In the genomic region with DNA sequence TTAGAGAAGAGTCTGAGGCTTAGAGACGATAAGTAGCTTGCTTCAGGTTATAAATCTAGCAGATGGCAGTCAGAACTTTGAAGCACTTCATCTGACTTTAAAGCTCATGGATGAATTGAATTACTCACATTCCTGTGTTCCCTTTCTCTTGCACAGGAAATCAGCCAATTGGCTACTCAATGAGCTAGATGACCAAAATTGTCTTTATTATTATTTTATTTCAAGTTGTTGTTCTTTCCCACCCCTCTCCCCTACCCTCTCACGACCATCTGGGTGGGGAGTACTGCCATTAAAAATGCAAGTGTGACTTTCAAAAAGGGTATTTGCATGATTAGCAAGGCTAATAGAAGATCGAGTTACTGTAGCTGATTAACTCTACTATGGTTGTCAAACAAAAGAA, we compare ENCODE assay signal across 17 cellular contexts.
DNase-seq lines count a peak whose midpoint lies in the region; ATAC-seq and TF ChIP-seq lines count a peak whose summit lies in the region.
"Had no signal": no experiment of that assay in that cellular context is flagged by ENCODE, and none has a peak within 500 bp of the region (broad histone marks: within the 10 kb centered on the region; RNA-seq: fewer than 3 reads in every experiment).

No MANE protein-coding gene starts in this region.

- H3K27me3 ChIP-seq in HUES6 (ENCODE audit: control insufficient read depth, insufficient read depth, low read length), result no peaks in the 10 kb centered on the region
- no peaks in the 10 kb centered on the region for H3K27me3 ChIP-seq in smooth muscle cell (ENCODE audit: low read depth)
- H3K27me3 ChIP-seq: BE2C had no signal

- H3K36me3 ChIP-seq in HUES6 (ENCODE audit: control insufficient read depth, insufficient read depth, low read length), result no peaks in the 10 kb centered on the region
- no peaks in the 10 kb centered on the region for H3K36me3 ChIP-seq in smooth muscle cell (ENCODE audit: low read depth)
- H3K36me3 ChIP-seq: BE2C had no signal

- TF ChIP-seq CTCF in WTC11 (IDR thresholded peaks at IDR 0.05) (no peak), smooth muscle cell (IDR thresholded peaks at IDR 0.05; ENCODE audit: borderline replicate concordance, insufficient read depth, poor library complexity, severe bottlenecking) (no peak)

- no peak overlapping the region for H3K4me2 ChIP-seq in smooth muscle cell

- POLR2A ChIA-PET in WTC11 (lab: Charles Lee), result no interaction called here

- CTCF ChIA-PET in WTC11 (lab: Charles Lee), result interaction anchor here (0.6 to 2.8 kb wide), 3 partner anchors 26 to 464 kb away, joined by 3 to 12 read pairs (median 3); no protein-coding TSS in a partner anchor

- H3K9me3 ChIP-seq in HUES6 (ENCODE audit: control insufficient read depth, insufficient read depth, low read depth, low read length), result no peaks in the 10 kb centered on the region
- no peaks in the 10 kb centered on the region for H3K9me3 ChIP-seq in smooth muscle cell (replicated peaks; ENCODE audit: low read depth)
- H3K9me3 ChIP-seq: BE2C had no signal

- H3K27ac Mint-ChIP-seq in WTC11, result peak overlapping the region; percentile 94
- H3K27ac Mint-ChIP-seq: CD4-positive, alpha-beta T cell had no signal

- DNase-seq in WTC11 (ENCODE audit: low spot score) (no peak), foreskin melanocyte (peak; percentile 49), smooth muscle cell (lab: John Stamatoyannopoulos, UW; ENCODE audit: unreplicated experiment) (no peak), AG08395 (ENCODE audit: low spot score) (no peak), posterior cingulate gyrus (no peak)
- DNase-seq: BE2C; Calu3; CD4-positive, alpha-beta T cell; DMS79; NCI-H1048; NCI-H1436 treated with DMSO at 0.1 percent for 48 hours; NCI-H2081; NK-92 treated with Interleukin-12 subunit alpha and Interleukin-12 subunit beta, amount 100 ng/mL, for 24 hours; SHP77 had no signal

- no peak overlapping the region for H2AFZ ChIP-seq in smooth muscle cell (ENCODE audit: low read depth)

- H3F3A ChIP-seq in smooth muscle cell (ENCODE audit: low read depth), result no peaks in the 10 kb centered on the region

- peak; percentile 59 for ATAC-seq in WTC11
- ATAC-seq in HG02981 (IDR thresholded peaks at IDR 0.05; ENCODE audit: unreplicated experiment), result no peak
- ATAC-seq: HCT116 had no signal

- intact Hi-C loops in posterior cingulate gyrus (cut with DNase I), result no loop called here

- WGBS in smooth muscle cell (ENCODE audit: low lambda C conversion rate), result 20% methylated on average over 3 of the region's 3 CpGs

- no peak overlapping the region for H3K9ac ChIP-seq in HUES6 (ENCODE audit: low read length)
- H3K9ac ChIP-seq in smooth muscle cell (ENCODE audit: low read depth), result no peak overlapping the region

- H4K20me1 ChIP-seq in smooth muscle cell (ENCODE audit: low read depth), result no peaks in the 10 kb centered on the region

- no peaks in the 10 kb centered on the region for H3K79me2 ChIP-seq in smooth muscle cell (ENCODE audit: low read depth)

- no peak overlapping the region for H3K27ac ChIP-seq in HUES6 (ENCODE audit: low read depth, low read length)
- peak overlapping the region; percentile 29 for H3K27ac ChIP-seq in smooth muscle cell (ENCODE audit: low read depth)

- H3K4me1 Mint-ChIP-seq in WTC11, result peaks cover 69% of the 10 kb centered on the region

- H3K9me3 Mint-ChIP-seq in WTC11, result no peaks in the 10 kb centered on the region
- H3K9me3 Mint-ChIP-seq: CD4-positive, alpha-beta T cell had no signal

- no peaks in the 10 kb centered on the region for H3K27me3 Mint-ChIP-seq in WTC11 (ENCODE audit: low read depth)
- H3K27me3 Mint-ChIP-seq: CD4-positive, alpha-beta T cell had no signal

- peak overlapping the region; percentile 33 for H3K4me3 Mint-ChIP-seq in WTC11
- H3K4me3 Mint-ChIP-seq: CD4-positive, alpha-beta T cell had no signal

- 0 out of 2 replicates have a peak overlapping the region, but pooled peaks have one; percentile 1 for H3K4me3 ChIP-seq in HUES6 (ENCODE audit: low read depth, low read length)
- H3K4me3 ChIP-seq in smooth muscle cell, result no peak overlapping the region

- H3K4me1 ChIP-seq in HUES6 (ENCODE audit: control insufficient read depth, insufficient read depth, low read length) (peaks cover 36% of the 10 kb centered on the region), smooth muscle cell (ENCODE audit: low read depth) (peaks cover 9% of the 10 kb centered on the region)
- H3K4me1 ChIP-seq: BE2C had no signal

- H3K36me3 Mint-ChIP-seq in WTC11, result no peaks in the 10 kb centered on the region

TF ChIP-seq in WTC11, 78 proteins besides CTCF, POLR2A, EP300 and RAD21:
- TF ChIP-seq ZNF423 (CRISPR knock-in tag; IDR thresholded peaks at IDR 0.05), result no peak
- no peak for TF ChIP-seq ATF1 (CRISPR knock-in tag; IDR thresholded peaks at IDR 0.05)
- TF ChIP-seq, protein P1, sequence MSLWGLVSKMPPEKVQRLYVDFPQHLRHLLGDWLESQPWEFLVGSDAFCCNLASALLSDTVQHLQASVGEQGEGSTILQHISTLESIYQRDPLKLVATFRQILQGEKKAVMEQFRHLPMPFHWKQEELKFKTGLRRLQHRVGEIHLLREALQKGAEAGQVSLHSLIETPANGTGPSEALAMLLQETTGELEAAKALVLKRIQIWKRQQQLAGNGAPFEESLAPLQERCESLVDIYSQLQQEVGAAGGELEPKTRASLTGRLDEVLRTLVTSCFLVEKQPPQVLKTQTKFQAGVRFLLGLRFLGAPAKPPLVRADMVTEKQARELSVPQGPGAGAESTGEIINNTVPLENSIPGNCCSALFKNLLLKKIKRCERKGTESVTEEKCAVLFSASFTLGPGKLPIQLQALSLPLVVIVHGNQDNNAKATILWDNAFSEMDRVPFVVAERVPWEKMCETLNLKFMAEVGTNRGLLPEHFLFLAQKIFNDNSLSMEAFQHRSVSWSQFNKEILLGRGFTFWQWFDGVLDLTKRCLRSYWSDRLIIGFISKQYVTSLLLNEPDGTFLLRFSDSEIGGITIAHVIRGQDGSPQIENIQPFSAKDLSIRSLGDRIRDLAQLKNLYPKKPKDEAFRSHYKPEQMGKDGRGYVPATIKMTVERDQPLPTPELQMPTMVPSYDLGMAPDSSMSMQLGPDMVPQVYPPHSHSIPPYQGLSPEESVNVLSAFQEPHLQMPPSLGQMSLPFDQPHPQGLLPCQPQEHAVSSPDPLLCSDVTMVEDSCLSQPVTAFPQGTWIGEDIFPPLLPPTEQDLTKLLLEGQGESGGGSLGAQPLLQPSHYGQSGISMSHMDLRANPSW (CRISPR knock-in tag; conservative IDR thresholded peaks at IDR 0.05; ENCODE audit: low read depth), result no peak
- no peak for TF ChIP-seq ELF4 (CRISPR knock-in tag; IDR thresholded peaks at IDR 0.05; ENCODE audit: low read depth)
- no peak for TF ChIP-seq ZNF416 (CRISPR knock-in tag; IDR thresholded peaks at IDR 0.05)
- TF ChIP-seq MXD4 (CRISPR knock-in tag; IDR thresholded peaks at IDR 0.05; ENCODE audit: borderline replicate concordance), result no peak
- no peak for TF ChIP-seq RORB (CRISPR knock-in tag; IDR thresholded peaks at IDR 0.05)
- TF ChIP-seq SMAD4 (CRISPR knock-in tag; IDR thresholded peaks at IDR 0.05), result no peak
- no peak for TF ChIP-seq MYBL2 (CRISPR knock-in tag; IDR thresholded peaks at IDR 0.05)
- TF ChIP-seq, protein P2, sequence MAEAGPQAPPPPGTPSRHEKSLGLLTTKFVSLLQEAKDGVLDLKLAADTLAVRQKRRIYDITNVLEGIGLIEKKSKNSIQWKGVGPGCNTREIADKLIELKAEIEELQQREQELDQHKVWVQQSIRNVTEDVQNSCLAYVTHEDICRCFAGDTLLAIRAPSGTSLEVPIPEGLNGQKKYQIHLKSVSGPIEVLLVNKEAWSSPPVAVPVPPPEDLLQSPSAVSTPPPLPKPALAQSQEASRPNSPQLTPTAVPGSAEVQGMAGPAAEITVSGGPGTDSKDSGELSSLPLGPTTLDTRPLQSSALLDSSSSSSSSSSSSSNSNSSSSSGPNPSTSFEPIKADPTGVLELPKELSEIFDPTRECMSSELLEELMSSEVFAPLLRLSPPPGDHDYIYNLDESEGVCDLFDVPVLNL (CRISPR knock-in tag; IDR thresholded peaks at IDR 0.05; ENCODE audit: borderline replicate concordance, low read depth), result no peak
- TF ChIP-seq ZNF232 (CRISPR knock-in tag; IDR thresholded peaks at IDR 0.05), result no peak
- no peak for TF ChIP-seq PRRX2 (CRISPR knock-in tag; IDR thresholded peaks at IDR 0.05)
- TF ChIP-seq TP53 (CRISPR knock-in tag; IDR thresholded peaks at IDR 0.05), result no peak
- no peak for TF ChIP-seq GTF2I (CRISPR knock-in tag; conservative IDR thresholded peaks at IDR 0.05)
- TF ChIP-seq, protein P3, sequence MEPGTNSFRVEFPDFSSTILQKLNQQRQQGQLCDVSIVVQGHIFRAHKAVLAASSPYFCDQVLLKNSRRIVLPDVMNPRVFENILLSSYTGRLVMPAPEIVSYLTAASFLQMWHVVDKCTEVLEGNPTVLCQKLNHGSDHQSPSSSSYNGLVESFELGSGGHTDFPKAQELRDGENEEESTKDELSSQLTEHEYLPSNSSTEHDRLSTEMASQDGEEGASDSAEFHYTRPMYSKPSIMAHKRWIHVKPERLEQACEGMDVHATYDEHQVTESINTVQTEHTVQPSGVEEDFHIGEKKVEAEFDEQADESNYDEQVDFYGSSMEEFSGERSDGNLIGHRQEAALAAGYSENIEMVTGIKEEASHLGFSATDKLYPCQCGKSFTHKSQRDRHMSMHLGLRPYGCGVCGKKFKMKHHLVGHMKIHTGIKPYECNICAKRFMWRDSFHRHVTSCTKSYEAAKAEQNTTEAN (CRISPR knock-in tag; IDR thresholded peaks at IDR 0.05), result no peak
- no peak for TF ChIP-seq ZNF396 (CRISPR knock-in tag; IDR thresholded peaks at IDR 0.05; ENCODE audit: borderline replicate concordance)
